Comparison of ENCODE assay signal across 10 cellular contexts in genomic region chr1:187408217-187409004, GRCh38.
DNase-seq lines count a peak whose midpoint lies in the region; FAIRE-seq and TF ChIP-seq lines count a peak whose summit lies in the region.
"Had no signal": no experiment of that assay in that cellular context is flagged by ENCODE, and none has a peak within 500 bp of the region (broad histone marks: within the 10 kb centered on the region; RNA-seq: fewer than 3 reads in every experiment).

No MANE protein-coding gene starts in this region.

- TF ChIP-seq CTCF in osteocyte (IDR thresholded peaks at IDR 0.05) = no peak
- TF ChIP-seq CTCF in testis (IDR thresholded peaks at IDR 0.05) = no peak

- peak overlapping the region; percentile 59 for H3K27ac Mint-ChIP-seq in osteocyte (ENCODE audit: unreplicated experiment)
- H3K27ac Mint-ChIP-seq: activated CD8-positive, alpha-beta T cell treated with anti-CD3 and anti-CD28 coated beads, Interleukin-2, amount 10 ng/mL, durations not matched to agents 7 days and 5 days; IgD-negative memory B cell had no signal

- H3K4me1 Mint-ChIP-seq in osteocyte (ENCODE audit: unreplicated experiment) = peaks cover 10% of the 10 kb centered on the region
- H3K4me1 Mint-ChIP-seq: CD8-positive, alpha-beta memory T cell; IgD-negative memory B cell had no signal

- intact Hi-C loops in testis (cut with DNase I; ENCODE audit: low total_unique reads) = no loop called here

- FAIRE-seq in GM19239 (lab: Jason Lieb, UNC) = peak; percentile 47

- no peak overlapping the region for H3K4me3 ChIP-seq in testis

- H3K36me3 Mint-ChIP-seq in osteocyte (ENCODE audit: unreplicated experiment) = no peaks in the 10 kb centered on the region
- H3K36me3 Mint-ChIP-seq: CD8-positive, alpha-beta memory T cell; IgD-negative memory B cell had no signal

- no peaks in the 10 kb centered on the region for H3K9me3 Mint-ChIP-seq in osteocyte (ENCODE audit: unreplicated experiment)

- no peaks in the 10 kb centered on the region for H3K4me1 ChIP-seq in testis

- H3K4me3 Mint-ChIP-seq in osteocyte (ENCODE audit: unreplicated experiment) = no peak overlapping the region
- H3K4me3 Mint-ChIP-seq: activated CD8-positive, alpha-beta T cell treated with anti-CD3 and anti-CD28 coated beads, Interleukin-2, amount 10 ng/mL, durations not matched to agents 7 days and 5 days; CD8-positive, alpha-beta memory T cell; IgD-negative memory B cell had no signal

- H3K36me3 ChIP-seq in testis (ENCODE audit: low read depth, missing control alignments) = no peaks in the 10 kb centered on the region

- H3K27me3 ChIP-seq in testis = no peaks in the 10 kb centered on the region

- WGBS in testis, 2 donors = 65 to 71% methylated on average over 4 of the region's 4 CpGs

- H3K27me3 Mint-ChIP-seq in osteocyte (ENCODE audit: unreplicated experiment) = no peaks in the 10 kb centered on the region
- H3K27me3 Mint-ChIP-seq: CD8-positive, alpha-beta memory T cell; IgD-negative memory B cell had no signal

- no peak overlapping the region for H3K27ac ChIP-seq in testis

- no peaks in the 10 kb centered on the region for H3K9me3 ChIP-seq in testis

- no peak for DNase-seq in GM19239 (ENCODE audit: insufficient read length, low spot score)
- peak; percentile 29 for DNase-seq in T1000 (lab: John Stamatoyannopoulos, UW)
- DNase-seq in fibroblast of peridontal ligament (ENCODE audit: extremely low read depth) = peak; percentile 20
- DNase-seq in osteocyte (ENCODE audit: extremely low spot score, unreplicated experiment) = no peak
- DNase-seq in testis = no peak
- no peak for DNase-seq in activated gamma-delta T cell treated with Interleukin-2 at 50 U/mL for 16 hours
- DNase-seq in HuH-7.5 (ENCODE audit: low spot score) = no peak
- DNase-seq: activated CD8-positive, alpha-beta T cell treated with anti-CD3 and anti-CD28 coated beads, Interleukin-2, amount 10 ng/mL, durations not matched to agents 7 days and 5 days; CD8-positive, alpha-beta memory T cell had no signal

- TF ChIP-seq POLR2A in testis (IDR thresholded peaks at IDR 0.05) = no peak

Comparison
In these comparisons a context has a peak if more than half of its experiments do, and no peak if none do; other contexts are left out.
1. DNase-seq: peak in T1000 (single experiment) and fibroblast of peridontal ligament (single experiment); none in GM19239 (single experiment), osteocyte (single experiment), testis (single experiment), activated gamma-delta T cell treated with Interleukin-2 at 50 U/mL for 16 hours (single experiment) and HuH-7.5 (single experiment).